Comparison of ENCODE assay signal across 29 cellular contexts in genomic region chr2:17793803-17794349, GRCh38. TPM values are rescaled to one million over a fixed set of nuclear protein-coding genes. Genes with fewer than 3 reads are reported as not detected.
A peak's percentile ranks its signal among the peaks of the same experiment; 100 is the strongest.
DNase-seq lines count a peak whose midpoint lies in the region; ATAC-seq and TF ChIP-seq lines count a peak whose summit lies in the region.
"Had no signal": no experiment of that assay in that cellular context is flagged by ENCODE, and none has a peak within 500 bp of the region (broad histone marks: within the 10 kb centered on the region; RNA-seq: fewer than 3 reads in every experiment).

No MANE protein-coding gene starts in this region.

- H3K27ac Mint-ChIP-seq in H9 = no peak overlapping the region
- peak overlapping the region; percentile 57 to 89 (median 77) for H3K27ac Mint-ChIP-seq in nephron
- H3K27ac Mint-ChIP-seq: activated CD4-positive, alpha-beta memory T cell treated with anti-CD3 and anti-CD28 coated beads for 36 hours; memory B cell; naive thymus-derived CD8-positive, alpha-beta T cell; T-helper 2 cell treated with Interferon-gamma antibody and Interleukin-4, amounts not matched to agents 5 μg/mL and 100 μg/mL, for 36 hours; WTC11 had no signal

- peaks cover 13% of the 10 kb centered on the region for H3K27me3 Mint-ChIP-seq in H9 (ENCODE audit: low read depth)
- no peaks in the 10 kb centered on the region for H3K27me3 Mint-ChIP-seq in nephron (ENCODE audit: low read depth)
- H3K27me3 Mint-ChIP-seq: memory B cell had no signal

- no peak overlapping the region for H3K4me3 ChIP-seq in adipocyte (ENCODE audit: low read length)
- no peak overlapping the region for H3K4me3 ChIP-seq in trophoblast cell (ENCODE audit: low read depth, low read length)
- H3K4me3 ChIP-seq: ascending aorta, GM12878, pancreas, right lobe of liver had no signal

- H3K79me2 ChIP-seq in H9 (ENCODE audit: insufficient read depth, low read length) (no peaks in the 10 kb centered on the region), trophoblast cell (ENCODE audit: control insufficient read depth, insufficient read depth, low read length, poor library complexity) (no peaks in the 10 kb centered on the region)

- H3T11ph ChIP-seq in H9 (ENCODE audit: low read length) = no peak overlapping the region

- H3K4me2 ChIP-seq in H9 (ENCODE audit: insufficient read depth, insufficient read length, low read length) (no peak overlapping the region), trophoblast cell (ENCODE audit: low read length) (no peak overlapping the region)
- H3K4me2 ChIP-seq: SK-N-SH had no signal

- H2AFZ ChIP-seq in H9 (ENCODE audit: low read length) (peak overlapping the region; percentile 65), trophoblast cell (ENCODE audit: insufficient read depth, low read length, poor library complexity) (no peak overlapping the region)

- no peaks in the 10 kb centered on the region for H3K4me1 ChIP-seq in H9 (ENCODE audit: insufficient read depth, low read length)
- H3K4me1 ChIP-seq in adipocyte (ENCODE audit: control insufficient read depth, insufficient read depth, low read length) = no peaks in the 10 kb centered on the region
- H3K4me1 ChIP-seq in trophoblast cell (ENCODE audit: control insufficient read depth in 1 of 2, insufficient read depth in 2 of 2, low read length in 2 of 2) = no peaks in the 10 kb centered on the region
- H3K4me1 ChIP-seq: ascending aorta, pancreas, right lobe of liver had no signal

- H2BK5ac ChIP-seq in H9 (ENCODE audit: insufficient read length, low read length) (no peak overlapping the region), trophoblast cell (ENCODE audit: low read depth, low read length, poor library complexity) (no peak overlapping the region)

- no peaks in the 10 kb centered on the region for H3K23me2 ChIP-seq in H9 (ENCODE audit: insufficient read length, low read depth, low read length, poor library complexity, severe bottlenecking)

- H2BK120ac ChIP-seq in H9 (ENCODE audit: low read depth, low read length, poor library complexity, severe bottlenecking) = no peak overlapping the region
- no peak overlapping the region for H2BK120ac ChIP-seq in trophoblast cell (ENCODE audit: insufficient read depth, low read length, poor library complexity)

- no peak overlapping the region for H3K14ac ChIP-seq in H9 (ENCODE audit: insufficient read depth, low read length)
- H3K14ac ChIP-seq in trophoblast cell (ENCODE audit: low read length) = no peak overlapping the region

- H3K36me3 Mint-ChIP-seq in H9 (ENCODE audit: insufficient read depth in 1 of 3, low read depth in 3 of 3) (no peaks in the 10 kb centered on the region), nephron (ENCODE audit: low read depth) (no peaks in the 10 kb centered on the region)
- H3K36me3 Mint-ChIP-seq: activated CD4-positive, alpha-beta memory T cell treated with anti-CD3 and anti-CD28 coated beads for 36 hours; memory B cell; naive thymus-derived CD8-positive, alpha-beta T cell; WTC11 had no signal

- H3K18ac ChIP-seq in H9 (ENCODE audit: insufficient read length, low read depth, low read length) = no peak overlapping the region
- no peak overlapping the region for H3K18ac ChIP-seq in trophoblast cell (ENCODE audit: low read length)

- no peak for TF ChIP-seq CTCF in H9 (conservative IDR thresholded peaks at IDR 0.05)
- TF ChIP-seq CTCF in nephron (IDR thresholded peaks at IDR 0.05; ENCODE audit: unreplicated experiment in 3 of 3) = no peak

- H3K23ac ChIP-seq in H9 (ENCODE audit: insufficient read length, low read depth, low read length) = no peak overlapping the region
- no peak overlapping the region for H3K23ac ChIP-seq in trophoblast cell (ENCODE audit: low read length)

- no peaks in the 10 kb centered on the region for H3K9me3 ChIP-seq in H9 (ENCODE audit: control insufficient read depth, low read depth, low read length)
- H3K9me3 ChIP-seq in adipocyte (ENCODE audit: control insufficient read depth, low read length) = no peaks in the 10 kb centered on the region
- H3K9me3 ChIP-seq in trophoblast cell (ENCODE audit: insufficient read depth, low read depth, low read length) = no peaks in the 10 kb centered on the region
- H3K9me3 ChIP-seq: ascending aorta, pancreas, right lobe of liver, SK-N-SH had no signal

- H2BK12ac ChIP-seq in H9 (ENCODE audit: insufficient read length, low read depth, low read length) (no peak overlapping the region), trophoblast cell (ENCODE audit: low read length) (no peak overlapping the region)

- no peaks in the 10 kb centered on the region for H4K20me1 ChIP-seq in H9 (ENCODE audit: control insufficient read depth, insufficient read depth, insufficient read length)

- WGBS in H9 (ENCODE audit: extremely low coverage, insufficient read length, low lambda C conversion rate) = no CpG with 5 or more reads among the region's 6 CpGs
- no CpG with 5 or more reads among the region's 6 CpGs for WGBS in trophoblast cell (ENCODE audit: extremely low coverage, insufficient coverage, insufficient read length)

- H3K9me3 Mint-ChIP-seq in H9 = no peaks in the 10 kb centered on the region
- no peaks in the 10 kb centered on the region for H3K9me3 Mint-ChIP-seq in nephron
- H3K9me3 Mint-ChIP-seq: activated CD4-positive, alpha-beta memory T cell treated with anti-CD3 and anti-CD28 coated beads for 36 hours; central memory CD8-positive, alpha-beta T cell; memory B cell; naive thymus-derived CD8-positive, alpha-beta T cell; T-helper 2 cell treated with Interferon-gamma antibody and Interleukin-4, amounts not matched to agents 5 μg/mL and 100 μg/mL, for 36 hours; WTC11 had no signal

- peak; percentile 16 for DNase-seq in EH (ENCODE audit: low read depth)
- DNase-seq in H9 = no peak
- DNase-seq in adipocyte (ENCODE audit: low read depth) = peak; percentile 53
- DNase-seq in superior temporal gyrus (ENCODE audit: extremely low spot score) = no peak
- no peak for DNase-seq in NCI-H2107 treated with DMSO at 0.1 percent for 48 hours (lab: John Stamatoyannopoulos, UW; ENCODE audit: unreplicated experiment)
- DNase-seq in trophoblast cell = no peak
- DNase-seq: activated CD4-positive, alpha-beta memory T cell treated with anti-CD3 and anti-CD28 coated beads for 36 hours; activated naive CD4-positive, alpha-beta T cell treated with anti-CD3 and anti-CD28 coated beads, Interleukin-2, amount 50 U/mL, for 16 hours; DMS153; erythroblast; glutamatergic neuron; KG1; left cardiac atrium; naive thymus-derived CD8-positive, alpha-beta T cell; NCI-H1092; NCI-H2029; pancreas; right lobe of liver; SK-N-SH had no signal

- H3K27ac ChIP-seq in H9 (ENCODE audit: insufficient read length, low read depth, low read length) (no peak overlapping the region), trophoblast cell (ENCODE audit: low read depth, low read length) (no peak overlapping the region)
- H3K27ac ChIP-seq: ascending aorta, pancreas, right lobe of liver had no signal

- H3K4ac ChIP-seq in H9 (ENCODE audit: low read depth, low read length) (no peak overlapping the region), trophoblast cell (ENCODE audit: low read depth, low read length) (no peak overlapping the region)

- H3K36me3 ChIP-seq in adipocyte (ENCODE audit: control insufficient read depth, insufficient read depth, low read length, severe bottlenecking) = no peaks in the 10 kb centered on the region
- H3K36me3 ChIP-seq in trophoblast cell (ENCODE audit: control insufficient read depth in 1 of 2, insufficient read depth in 2 of 2, low read length in 2 of 2) = no peaks in the 10 kb centered on the region
- H3K36me3 ChIP-seq: ascending aorta, pancreas, right lobe of liver had no signal

- no peak overlapping the region for H3K56ac ChIP-seq in H9 (ENCODE audit: insufficient read length, low read depth, low read length)

- no peak overlapping the region for H2BK15ac ChIP-seq in H9 (ENCODE audit: low read depth, low read length)

- H4K5ac ChIP-seq in H9 (ENCODE audit: insufficient read length, low read depth, low read length) = no peak overlapping the region

- no peak overlapping the region for H2AK5ac ChIP-seq in H9 (ENCODE audit: insufficient read length, low read length)
- no peak overlapping the region for H2AK5ac ChIP-seq in trophoblast cell (ENCODE audit: low read length)

- H3K4me1 Mint-ChIP-seq in H9 (peaks cover 2 to 5% of the 10 kb centered on the region in 2 experiments; a peak in 3 of 4 replicates), nephron (peaks cover 57% of the 10 kb centered on the region)
- H3K4me1 Mint-ChIP-seq: central memory CD8-positive, alpha-beta T cell; naive thymus-derived CD8-positive, alpha-beta T cell had no signal

- H4K91ac ChIP-seq in H9 (ENCODE audit: insufficient read length, low read depth, low read length) (no peak overlapping the region), trophoblast cell (ENCODE audit: low read depth, low read length) (no peak overlapping the region)

- H3K79me1 ChIP-seq in H9 (ENCODE audit: insufficient read depth, low read depth, low read length, poor library complexity, severe bottlenecking) (no peaks in the 10 kb centered on the region), trophoblast cell (ENCODE audit: low read length) (no peaks in the 10 kb centered on the region)

- no peak overlapping the region for H2BK20ac ChIP-seq in H9 (ENCODE audit: low read depth, low read length, poor library complexity, severe bottlenecking)

- H4K12ac ChIP-seq in trophoblast cell (ENCODE audit: low read depth, low read length) = no peak overlapping the region

- H4K8ac ChIP-seq in H9 (replicated peaks; ENCODE audit: insufficient read length, low read depth, low read length) (no peak overlapping the region), trophoblast cell (ENCODE audit: low read depth, low read length) (no peak overlapping the region)

- no peak for ATAC-seq in GM19328 (IDR thresholded peaks at IDR 0.05; ENCODE audit: unreplicated experiment)
- ATAC-seq: GM12878; left cardiac atrium; naive thymus-derived CD8-positive, alpha-beta T cell; pancreas; right lobe of liver; WTC11 had no signal

- H3K27me3 ChIP-seq in H9 (ENCODE audit: insufficient read depth, low read length) (no peaks in the 10 kb centered on the region), adipocyte (replicated peaks; ENCODE audit: control insufficient read depth, insufficient read depth, low read length) (peaks cover 4% of the 10 kb centered on the region), trophoblast cell (ENCODE audit: insufficient read depth, low read length) (no peaks in the 10 kb centered on the region)
- H3K27me3 ChIP-seq: ascending aorta, pancreas, right lobe of liver had no signal

- H3K4me3 Mint-ChIP-seq in H9 (no peak overlapping the region), nephron (peak overlapping the region in 2 of 3 experiments; percentile 9 to 12)
- H3K4me3 Mint-ChIP-seq: activated CD4-positive, alpha-beta memory T cell treated with anti-CD3 and anti-CD28 coated beads for 36 hours; central memory CD8-positive, alpha-beta T cell; memory B cell; naive thymus-derived CD8-positive, alpha-beta T cell; T-helper 2 cell treated with Interferon-gamma antibody and Interleukin-4, amounts not matched to agents 5 μg/mL and 100 μg/mL, for 36 hours; WTC11 had no signal

- no peak overlapping the region for H3K9ac ChIP-seq in H9 (ENCODE audit: extremely low read depth, insufficient read length, low read length)
- H3K9ac ChIP-seq in adipocyte (ENCODE audit: low read length) = no peak overlapping the region
- no peak overlapping the region for H3K9ac ChIP-seq in trophoblast cell (ENCODE audit: low read length)
- H3K9ac ChIP-seq: SK-N-SH had no signal

RNA-seq across cellular contexts. Expression of gene MSGN1, which starts 22.4 kb away (rescaled TPM):
- total RNA-seq in H9 (2021) = not detected in 2 replicates
- not detected in 2 replicates for polyA plus RNA-seq in trophoblast cell (2013)
- total RNA-seq: activated CD4-positive, alpha-beta memory T cell treated with anti-CD3 and anti-CD28 coated beads for 36 hours; ascending aorta; left cardiac atrium; naive thymus-derived CD8-positive, alpha-beta T cell; NCI-H460; pancreas; right lobe of liver; WTC11 had no signal
- polyA plus RNA-seq: GM12878; naive thymus-derived CD8-positive, alpha-beta T cell; pancreas; SK-N-SH; thymus had no signal

RNA-seq across cellular contexts. Expression of gene GEN1, which starts 39.9 kb away (rescaled TPM):
- 28.1 and 28.4 TPM in 2 replicates for total RNA-seq in H9 (2021)
- 10.0 and 10.7 TPM in 2 replicates for polyA plus RNA-seq in trophoblast cell (2013)
- total RNA-seq: ascending aorta had no signal

RNA-seq across cellular contexts. Expression of gene SMC6, which starts 40.3 kb away (rescaled TPM):
- total RNA-seq in H9 (2021) = 40.3 and 41.9 TPM in 2 replicates
- polyA plus RNA-seq in trophoblast cell (2013) = 17.1 and 18.6 TPM in 2 replicates

Comparison
In these comparisons a context has a peak if more than half of its experiments do, and no peak if none do; other contexts are left out.
1. DNase-seq: peak in EH (single experiment) and adipocyte (single experiment); none in H9 (single experiment), superior temporal gyrus (single experiment), NCI-H2107 treated with DMSO at 0.1 percent for 48 hours (single experiment) and trophoblast cell (0 of 2).
2. H3K27ac Mint-ChIP-seq: peak in nephron (3 of 3); none in H9 (0 of 3).
3. H3K4me3 Mint-ChIP-seq: peak in nephron (2 of 3); none in H9 (0 of 2).